Comparison of ENCODE assay signal across 8 cellular contexts in genomic region chr16:4358831-4359561, GRCh38. TPM values are rescaled to one million over a fixed set of nuclear protein-coding genes. Genes with fewer than 3 reads are reported as not detected.
DNase-seq lines count a peak whose midpoint lies in the region; ATAC-seq, FAIRE-seq and TF ChIP-seq lines count a peak whose summit lies in the region.

No MANE protein-coding gene starts in this region.

- H4K20me1 ChIP-seq in OCI-LY3 (ENCODE audit: insufficient read depth, low read length): no peaks in the 10 kb centered on the region

- peak; percentile 85 for TF ChIP-seq CTCF in GM10266 (IDR thresholded peaks at IDR 0.05; ENCODE audit: control insufficient read depth, insufficient read depth, low read depth, missing control alignments)
- TF ChIP-seq CTCF in OCI-LY3 (IDR thresholded peaks at IDR 0.05; ENCODE audit: low read depth, low read length): peak; percentile 83
- TF ChIP-seq CTCF in retinal pigment epithelial cell (conservative IDR thresholded peaks at IDR 0.05; ENCODE audit: low read depth, low read length): peak; percentile 91

- H3K4me1 Mint-ChIP-seq in activated T-cell treated with anti-CD3 and anti-CD28 coated beads, Interleukin-2, amount 50 U/mL, for 72 hours (ENCODE audit: low read depth): no peaks in the 10 kb centered on the region

- no peak overlapping the region for H3K27ac Mint-ChIP-seq in activated T-cell treated with anti-CD3 and anti-CD28 coated beads, Interleukin-2, amount 50 U/mL, for 72 hours

- H3K27ac ChIP-seq in OCI-LY3 (ENCODE audit: low read length): no peak overlapping the region

- H3K27me3 ChIP-seq in OCI-LY3 (ENCODE audit: low read depth, low read length): no peaks in the 10 kb centered on the region

- no peaks in the 10 kb centered on the region for H3K4me1 ChIP-seq in OCI-LY3 (ENCODE audit: low read length)

- ATAC-seq in activated T-cell treated with anti-CD3 and anti-CD28 coated beads, Interleukin-2, amount 50 U/mL, for 72 hours (replicated peaks in 1 of 2): peak; percentile 70 to 72
- no peak for ATAC-seq in HG03571 (IDR thresholded peaks at IDR 0.05; ENCODE audit: unreplicated experiment)
- no peak for ATAC-seq in HG03095 (IDR thresholded peaks at IDR 0.05; ENCODE audit: unreplicated experiment)
- no peak for ATAC-seq in HG02884 (IDR thresholded peaks at IDR 0.05; ENCODE audit: unreplicated experiment)

- H3K79me2 ChIP-seq in OCI-LY3 (ENCODE audit: low read length): no peaks in the 10 kb centered on the region

- H3K4me3 ChIP-seq in OCI-LY3 (ENCODE audit: low read length) (no peak overlapping the region), retinal pigment epithelial cell (ENCODE audit: low read length) (no peak overlapping the region)

- no peaks in the 10 kb centered on the region for H3K27me3 Mint-ChIP-seq in activated T-cell treated with anti-CD3 and anti-CD28 coated beads, Interleukin-2, amount 50 U/mL, for 72 hours (ENCODE audit: low read depth)

- no peak overlapping the region for H2AFZ ChIP-seq in OCI-LY3 (ENCODE audit: low read depth, low read length)

- H3K4me2 ChIP-seq in OCI-LY3 (ENCODE audit: low read length): no peak overlapping the region

- H3K4me3 Mint-ChIP-seq in activated T-cell treated with anti-CD3 and anti-CD28 coated beads, Interleukin-2, amount 50 U/mL, for 72 hours: no peak overlapping the region

- no peaks in the 10 kb centered on the region for H3K9me3 Mint-ChIP-seq in activated T-cell treated with anti-CD3 and anti-CD28 coated beads, Interleukin-2, amount 50 U/mL, for 72 hours

- no peaks in the 10 kb centered on the region for H3K9me3 ChIP-seq in OCI-LY3 (ENCODE audit: insufficient read depth, low read length)

- peaks cover 3 to 12% of the 10 kb centered on the region in 2 donors for H3K36me3 Mint-ChIP-seq in activated T-cell treated with anti-CD3 and anti-CD28 coated beads, Interleukin-2, amount 50 U/mL, for 72 hours (ENCODE audit: insufficient read depth in 2 of 2)

- DNase-seq in GM10266 (ENCODE audit: extremely low spot score): peak; percentile 70
- DNase-seq in activated T-cell treated with anti-CD3 and anti-CD28 coated beads, Interleukin-2, amount 50 U/mL, for 72 hours: peak; percentile 69 to 79
- peak; percentile 69 to 75 for DNase-seq in frontal cortex (ENCODE audit: low spot score in 2 of 2)
- no peak for DNase-seq in retinal pigment epithelial cell (ENCODE audit: low read depth)

- no peak overlapping the region for H3K9ac ChIP-seq in OCI-LY3 (ENCODE audit: low read length)

- no peak for FAIRE-seq in frontal cortex (lab: Jason Lieb, UNC)

- H3K36me3 ChIP-seq in OCI-LY3 (replicated peaks; ENCODE audit: low read depth, low read length): peaks cover under 1% of the 10 kb centered on the region

RNA-seq across cellular contexts. Expression of gene PAM16, which starts 7.9 kb away (rescaled TPM):
- total RNA-seq in activated T-cell treated with anti-CD3 and anti-CD28 coated beads, Interleukin-2, amount 50 U/mL, for 72 hours: 10 to 100 TPM; 46.6 to 48.2 TPM
- total RNA-seq in frontal cortex: 28.5 TPM

RNA-seq across cellular contexts. Expression of gene VASN, which starts 12.7 kb away (rescaled TPM):
- not detected for total RNA-seq in activated T-cell treated with anti-CD3 and anti-CD28 coated beads, Interleukin-2, amount 50 U/mL, for 72 hours
- total RNA-seq in frontal cortex: 1.6 TPM

RNA-seq across cellular contexts. Expression of gene GLIS2, which starts 43.1 kb away (rescaled TPM):
- 1 to 10 TPM; 1.3 to 1.7 TPM for total RNA-seq in activated T-cell treated with anti-CD3 and anti-CD28 coated beads, Interleukin-2, amount 50 U/mL, for 72 hours
- 8.6 TPM for total RNA-seq in frontal cortex

RNA-seq across cellular contexts. Expression of gene CORO7, which starts 57.4 kb away (rescaled TPM):
- total RNA-seq in activated T-cell treated with anti-CD3 and anti-CD28 coated beads, Interleukin-2, amount 50 U/mL, for 72 hours: 100 to 1,000 TPM in 1 of 2 donors, 10 to 100 TPM in 1; 88.6 to 105 TPM
- total RNA-seq in frontal cortex: 39.1 TPM

Comparison
In these comparisons a context has a peak if more than half of its experiments do, and no peak if none do; other contexts are left out.
1. ATAC-seq: peak in activated T-cell treated with anti-CD3 and anti-CD28 coated beads, Interleukin-2, amount 50 U/mL, for 72 hours (2 of 2); none in HG03571 (single experiment), HG03095 (single experiment) and HG02884 (single experiment).
2. Peak in every context shown above with its lines, with median percentiles within 50 percentile points of each other: CTCF ChIP-seq.